Comparison of ENCODE assay signal across 15 cellular contexts in genomic region chr7:44176486-44176885, GRCh38. TPM values are rescaled to one million over a fixed set of nuclear protein-coding genes. Genes with fewer than 3 reads are reported as not detected.
DNase-seq lines count a peak whose midpoint lies in the region; ATAC-seq and TF ChIP-seq lines count a peak whose summit lies in the region.
"Had no signal": no experiment of that assay in that cellular context is flagged by ENCODE, and none has a peak within 500 bp of the region (broad histone marks: within the 10 kb centered on the region; RNA-seq: fewer than 3 reads in every experiment).

No MANE protein-coding gene starts in this region.

- no peak for ATAC-seq in natural killer cell treated with Interleukin-12 subunit alpha and Interleukin-12 subunit beta and Interleukin-15 and Interleukin-18, amount 100 ng/mL, for 72 hours
- ATAC-seq in natural killer cell (no peak), GM21717 (IDR thresholded peaks at IDR 0.05; ENCODE audit: unreplicated experiment) (no peak)

- intact Hi-C loops in natural killer cell (cut with micrococcal nuclease): no loop called here

- H3K4me1 Mint-ChIP-seq in natural killer cell treated with Interleukin-12 subunit alpha and Interleukin-12 subunit beta and Interleukin-15 and Interleukin-18, amount 100 ng/mL, for 72 hours (ENCODE audit: low read depth in 2 of 2): no peaks in the 10 kb centered on the region
- H3K4me1 Mint-ChIP-seq in natural killer cell (no peaks in the 10 kb centered on the region), osteocyte (ENCODE audit: unreplicated experiment) (peaks cover 4% of the 10 kb centered on the region)
- H3K4me1 Mint-ChIP-seq: CD4-positive, alpha-beta memory T cell had no signal

- TF ChIP-seq CTCF in natural killer cell (IDR thresholded peaks at IDR 0.05): no peak
- no peak for TF ChIP-seq CTCF in osteocyte (IDR thresholded peaks at IDR 0.05)

- H3K27ac Mint-ChIP-seq in natural killer cell treated with Interleukin-12 subunit alpha and Interleukin-12 subunit beta and Interleukin-15 and Interleukin-18, amount 100 ng/mL, for 72 hours: no peak overlapping the region
- no peak overlapping the region for H3K27ac Mint-ChIP-seq in natural killer cell
- no peak overlapping the region for H3K27ac Mint-ChIP-seq in osteocyte (ENCODE audit: unreplicated experiment)
- H3K27ac Mint-ChIP-seq: B cell; CD4-positive, alpha-beta memory T cell had no signal

- H3K27me3 Mint-ChIP-seq in natural killer cell treated with Interleukin-12 subunit alpha and Interleukin-12 subunit beta and Interleukin-15 and Interleukin-18, amount 100 ng/mL, for 72 hours: peaks cover 15 to 46% of the 10 kb centered on the region in 2 donors
- peaks cover 19 to 54% of the 10 kb centered on the region in 2 donors for H3K27me3 Mint-ChIP-seq in natural killer cell (ENCODE audit: low read depth in 2 of 2)
- peaks cover 43% of the 10 kb centered on the region for H3K27me3 Mint-ChIP-seq in osteocyte (ENCODE audit: unreplicated experiment)

- H3K36me3 Mint-ChIP-seq in natural killer cell treated with Interleukin-12 subunit alpha and Interleukin-12 subunit beta and Interleukin-15 and Interleukin-18, amount 100 ng/mL, for 72 hours: no peaks in the 10 kb centered on the region
- no peaks in the 10 kb centered on the region for H3K36me3 Mint-ChIP-seq in natural killer cell
- H3K36me3 Mint-ChIP-seq in osteocyte (ENCODE audit: unreplicated experiment): no peaks in the 10 kb centered on the region
- H3K36me3 Mint-ChIP-seq: CD4-positive, alpha-beta memory T cell had no signal

- H3K9me3 Mint-ChIP-seq in natural killer cell treated with Interleukin-12 subunit alpha and Interleukin-12 subunit beta and Interleukin-15 and Interleukin-18, amount 100 ng/mL, for 72 hours: no peaks in the 10 kb centered on the region
- H3K9me3 Mint-ChIP-seq in natural killer cell: no peaks in the 10 kb centered on the region
- H3K9me3 Mint-ChIP-seq in osteocyte (ENCODE audit: unreplicated experiment): peaks cover 7% of the 10 kb centered on the region

- DNase-seq in natural killer cell treated with Interleukin-12 subunit alpha and Interleukin-12 subunit beta and Interleukin-15 and Interleukin-18, amount 100 ng/mL, for 72 hours (ENCODE audit: low spot score): peak; percentile 35
- DNase-seq in natural killer cell: no peak
- peak; percentile 4 for DNase-seq in iPS-NIHi11 (ENCODE audit: low spot score)
- DNase-seq in osteocyte (ENCODE audit: extremely low spot score, unreplicated experiment): peak; percentile 79
- DNase-seq in activated naive CD4-positive, alpha-beta T cell treated with anti-CD3 and anti-CD28 coated beads, Interleukin-2, amount 50 U/mL, for 16 hours: no peak
- DNase-seq in A172 (ENCODE audit: low spot score): no peak
- DNase-seq: C1 segment of cervical spinal cord; CD4-positive, alpha-beta memory T cell; DND-41; GF-D8; IMR-90; KBM-7 had no signal

- H3K4me3 Mint-ChIP-seq in natural killer cell treated with Interleukin-12 subunit alpha and Interleukin-12 subunit beta and Interleukin-15 and Interleukin-18, amount 100 ng/mL, for 72 hours: no peak overlapping the region
- no peak overlapping the region for H3K4me3 Mint-ChIP-seq in natural killer cell
- no peak overlapping the region for H3K4me3 Mint-ChIP-seq in osteocyte (ENCODE audit: unreplicated experiment)
- H3K4me3 Mint-ChIP-seq: B cell; CD4-positive, alpha-beta memory T cell had no signal

RNA-seq across cellular contexts. Expression of gene GCK, which starts 12.8 kb away (rescaled TPM):
- total RNA-seq in natural killer cell treated with Interleukin-12 subunit alpha and Interleukin-12 subunit beta and Interleukin-15 and Interleukin-18, amount 100 ng/mL, for 72 hours: under 1 TPM in 1 of 2 donors, not detected in 1; 0.24 TPM
- not detected for total RNA-seq in natural killer cell
- total RNA-seq in osteocyte: not detected in 2 replicates
- not detected in 2 replicates for total RNA-seq in A172 (2014; rRNA removed; shearing (Covaris generic))
- total RNA-seq: H4 had no signal

RNA-seq across cellular contexts. Expression of gene YKT6, which starts 24.3 kb away (rescaled TPM):
- 10 to 100 TPM; 93.1 to 99.3 TPM for total RNA-seq in natural killer cell treated with Interleukin-12 subunit alpha and Interleukin-12 subunit beta and Interleukin-15 and Interleukin-18, amount 100 ng/mL, for 72 hours
- 100 to 1,000 TPM in 1 of 3 donors, 10 to 100 TPM in 2; 72.4 to 107 (median 87.1) TPM for total RNA-seq in natural killer cell
- 89.5 and 106 TPM in 2 replicates for total RNA-seq in osteocyte
- total RNA-seq in A172 (2014; rRNA removed; shearing (Covaris generic)): 133 and 137 TPM in 2 replicates

RNA-seq across cellular contexts. Expression of gene MYL7, which starts 35.4 kb away (rescaled TPM):
- total RNA-seq in natural killer cell treated with Interleukin-12 subunit alpha and Interleukin-12 subunit beta and Interleukin-15 and Interleukin-18, amount 100 ng/mL, for 72 hours: not detected
- total RNA-seq in natural killer cell: not detected
- not detected in 2 replicates for total RNA-seq in osteocyte
- total RNA-seq in A172 (2014; rRNA removed; shearing (Covaris generic)): not detected in 2 replicates
- total RNA-seq: B cell; CD4-positive, alpha-beta memory T cell; H4; IMR-90 had no signal

RNA-seq across cellular contexts. Expression of gene POLD2, which starts 53.1 kb away (rescaled TPM):
- total RNA-seq in natural killer cell treated with Interleukin-12 subunit alpha and Interleukin-12 subunit beta and Interleukin-15 and Interleukin-18, amount 100 ng/mL, for 72 hours: 100 to 1,000 TPM; 101 to 229 TPM
- total RNA-seq in natural killer cell: 10 to 100 TPM; 30.1 to 38.3 (median 38.1) TPM
- total RNA-seq in osteocyte: 59.2 and 63.0 TPM in 2 replicates
- 149 and 160 TPM in 2 replicates for total RNA-seq in A172 (2014; rRNA removed; shearing (Covaris generic))

Comparison
In these comparisons a context has a peak if more than half of its experiments do, and no peak if none do; other contexts are left out.
1. DNase-seq: peak in natural killer cell treated with Interleukin-12 subunit alpha and Interleukin-12 subunit beta and Interleukin-15 and Interleukin-18, amount 100 ng/mL, for 72 hours (single experiment), iPS-NIHi11 (single experiment) and osteocyte (single experiment); none in natural killer cell (single experiment), activated naive CD4-positive, alpha-beta T cell treated with anti-CD3 and anti-CD28 coated beads, Interleukin-2, amount 50 U/mL, for 16 hours (single experiment) and A172 (single experiment).